ENCODE assay signal across 8 cellular contexts in genomic region chr4:38319456-38320348, GRCh38.
A peak's percentile ranks its signal among the peaks of the same experiment; 100 is the strongest.
DNase-seq lines count a peak whose midpoint lies in the region; ATAC-seq and TF ChIP-seq lines count a peak whose summit lies in the region.

No MANE protein-coding gene starts in this region.

- H3K4me3 ChIP-seq in AG09309 (ENCODE audit: control insufficient read depth, low read depth, low read length) (no peak overlapping the region), lung (no peak overlapping the region)

- peak overlapping the region in 1 of 2 donors; percentile 43 for H3K27ac ChIP-seq in lung (ENCODE audit: low read depth in 1 of 2, low read length in 1 of 2)

- H3K9me3 ChIP-seq in lung (ENCODE audit: control insufficient read depth in 2 of 2, insufficient read depth in 1 of 2, low read length in 1 of 2) = no peaks in the 10 kb centered on the region

- DNase-seq in AG09309 (ENCODE audit: low read depth) (peak; percentile 69), GM19240 (ENCODE audit: insufficient read length, low spot score) (peak; percentile 76), NCI-H774 (lab: John Stamatoyannopoulos, UW) (peak; percentile 75), dermis microvascular lymphatic vessel endothelial cell (ENCODE audit: low read depth in 2 of 2) (peak; percentile 84 to 85), lung (ENCODE audit: low spot score) (peak; percentile 95)
- DNase-seq in activated CD4-positive, alpha-beta T cell treated with anti-CD3 and anti-CD28 coated beads, Interleukin-2, amount 50 U/mL, for 48 hours = peak; percentile 99
- DNase-seq in stimulated activated CD4-positive, alpha-beta T cell treated with anti-CD3 and anti-CD28 coated beads, Interleukin-4, amount 100 ng/mL, for 48 hours (ENCODE audit: low read depth in 2 of 2) = peak; percentile 89 to 99

- no peaks in the 10 kb centered on the region for H3K27me3 ChIP-seq in lung (ENCODE audit: control insufficient read depth, insufficient read depth)

- peaks cover 0 to 2% of the 10 kb centered on the region in 2 donors for H3K4me1 ChIP-seq in lung (ENCODE audit: control insufficient read depth in 2 of 2, insufficient read depth in 2 of 2, low read length in 2 of 2)

- peak; percentile 99 for TF ChIP-seq CTCF in AG09309 (IDR thresholded peaks at IDR 0.05; ENCODE audit: control insufficient read depth, insufficient read depth, low read depth, low read length, missing control alignments)
- TF ChIP-seq CTCF in lung (IDR thresholded peaks at IDR 0.05; ENCODE audit: control extremely low read depth, extremely low read depth) = peak; percentile 97

- no peaks in the 10 kb centered on the region for H3K36me3 ChIP-seq in lung (ENCODE audit: control insufficient read depth in 2 of 2, insufficient read depth in 2 of 2, low read length in 2 of 2)

- 19 to 20% methylated on average over 17 of the region's 17 CpGs for WGBS in lung, 2 donors

- ATAC-seq in HG03521 (IDR thresholded peaks at IDR 0.05; ENCODE audit: unreplicated experiment) = peak; percentile 40
- ATAC-seq in lung (ENCODE audit: insufficient read depth, low FRiP score) = peak; percentile 85
